Comparison of ENCODE assay signal across 22 cellular contexts in the genomic region with DNA sequence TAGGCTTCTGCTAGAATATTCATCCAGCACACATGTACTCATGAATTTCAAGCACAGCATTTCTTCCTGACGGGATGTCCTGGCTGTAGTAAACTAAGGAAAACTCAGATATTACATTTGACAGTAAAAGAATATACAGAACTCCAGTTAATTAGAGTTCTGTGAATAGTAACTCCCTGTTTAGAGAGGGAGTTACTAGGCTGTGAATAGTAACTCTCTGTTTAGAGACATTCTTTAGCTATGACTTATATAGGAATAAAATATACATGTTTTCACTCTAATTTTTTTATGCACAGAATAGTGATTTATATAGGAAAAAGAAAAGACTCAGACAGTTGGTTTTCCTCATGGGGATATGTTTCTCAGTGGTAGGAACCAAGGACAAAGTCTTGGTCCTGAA.
"Had no signal": no experiment of that assay in that cellular context is flagged by ENCODE, and none has a peak within 500 bp of the region (broad histone marks: within the 10 kb centered on the region; RNA-seq: fewer than 3 reads in every experiment).

No MANE protein-coding gene starts in this region.

- H3K36me3 ChIP-seq: prostate gland, right lobe of liver, spleen, tibial nerve, upper lobe of right lung, vagina had no signal

- H3K36me3 Mint-ChIP-seq: immature natural killer cell; naive thymus-derived CD4-positive, alpha-beta T cell; stimulated activated memory B cell treated with anti-CD40 and anti-IgM and Interleukin-4, amounts not matched to agents 10 μg/mL and 1 μg/mL and 100 μg/mL, for 72 hours had no signal

- H3K4me1 ChIP-seq: parathyroid adenoma, prostate gland, right lobe of liver, spleen, testis, upper lobe of right lung had no signal

- H3K79me2 ChIP-seq: parathyroid adenoma had no signal

- H3K9ac ChIP-seq: parathyroid adenoma had no signal

- FAIRE-seq: endometrium had no signal

- H3K27me3 Mint-ChIP-seq: stimulated activated memory B cell treated with anti-CD40 and anti-IgM and Interleukin-4, amounts not matched to agents 10 μg/mL and 1 μg/mL and 100 μg/mL, for 72 hours had no signal

- H3K4me3 ChIP-seq: lung, prostate gland, right lobe of liver, spleen, testis, tibial nerve, upper lobe of right lung, vagina had no signal

- ATAC-seq: esophagus mucosa; naive thymus-derived CD4-positive, alpha-beta T cell; right lobe of liver; stimulated activated memory B cell treated with anti-CD40 and anti-IgM and Interleukin-4, amounts not matched to agents 10 μg/mL and 1 μg/mL and 100 μg/mL, for 72 hours; upper lobe of right lung had no signal

- H3K9me3 Mint-ChIP-seq: immature natural killer cell; stimulated activated naive CD8-positive, alpha-beta T cell treated with anti-CD3 and anti-CD28 coated beads, Interleukin-15, Interleukin-2, amounts not matched to agents 100 ng/mL and 50 ng/mL, for 24 hours had no signal

- H3K9me3 ChIP-seq: prostate gland, right lobe of liver, spleen, testis, tibial nerve, upper lobe of right lung, vagina had no signal

- DNase-seq: effector memory CD4-positive, alpha-beta T cell; immature natural killer cell; left ventricle myocardium superior; mesendoderm; naive thymus-derived CD4-positive, alpha-beta T cell; nephron progenitor cell; right lobe of liver; spleen; stimulated activated CD4-positive, alpha-beta T cell treated with anti-CD3 and anti-CD28 coated beads, Interleukin-15, amount 100 ng/mL, for 24 hours; stimulated activated CD4-positive, alpha-beta T cell treated with anti-CD3 and anti-CD28 coated beads, Interleukin-1b, Interleukin-23, amount 100 ng/mL, for 48 hours; stimulated activated CD4-positive, alpha-beta T cell treated with anti-CD3 and anti-CD28 coated beads, Interleukin-4, amount 100 ng/mL, for 24 hours; testis; upper lobe of right lung had no signal

- H3K27ac Mint-ChIP-seq: immature natural killer cell; naive thymus-derived CD4-positive, alpha-beta T cell; nephron progenitor cell; stimulated activated memory B cell treated with anti-CD40 and anti-IgM and Interleukin-4, amounts not matched to agents 10 μg/mL and 1 μg/mL and 100 μg/mL, for 72 hours; stimulated activated naive CD8-positive, alpha-beta T cell treated with anti-CD3 and anti-CD28 coated beads, Interleukin-15, Interleukin-2, amounts not matched to agents 100 ng/mL and 50 ng/mL, for 24 hours had no signal

- H3K27ac ChIP-seq: parathyroid adenoma, prostate gland, right lobe of liver, spleen, testis, tibial nerve, upper lobe of right lung, vagina had no signal

- H3K27me3 ChIP-seq: right lobe of liver, testis, tibial nerve, upper lobe of right lung, vagina had no signal

- H3K4me3 Mint-ChIP-seq: immature natural killer cell; naive thymus-derived CD4-positive, alpha-beta T cell; nephron progenitor cell; stimulated activated memory B cell treated with anti-CD40 and anti-IgM and Interleukin-4, amounts not matched to agents 10 μg/mL and 1 μg/mL and 100 μg/mL, for 72 hours; stimulated activated naive CD8-positive, alpha-beta T cell treated with anti-CD3 and anti-CD28 coated beads, Interleukin-15, Interleukin-2, amounts not matched to agents 100 ng/mL and 50 ng/mL, for 24 hours had no signal

- H2AFZ ChIP-seq: parathyroid adenoma had no signal

- H3K4me1 Mint-ChIP-seq: immature natural killer cell; naive thymus-derived CD4-positive, alpha-beta T cell; stimulated activated memory B cell treated with anti-CD40 and anti-IgM and Interleukin-4, amounts not matched to agents 10 μg/mL and 1 μg/mL and 100 μg/mL, for 72 hours had no signal
